17 cellular contexts compared by ENCODE assay signal in the genomic region with DNA sequence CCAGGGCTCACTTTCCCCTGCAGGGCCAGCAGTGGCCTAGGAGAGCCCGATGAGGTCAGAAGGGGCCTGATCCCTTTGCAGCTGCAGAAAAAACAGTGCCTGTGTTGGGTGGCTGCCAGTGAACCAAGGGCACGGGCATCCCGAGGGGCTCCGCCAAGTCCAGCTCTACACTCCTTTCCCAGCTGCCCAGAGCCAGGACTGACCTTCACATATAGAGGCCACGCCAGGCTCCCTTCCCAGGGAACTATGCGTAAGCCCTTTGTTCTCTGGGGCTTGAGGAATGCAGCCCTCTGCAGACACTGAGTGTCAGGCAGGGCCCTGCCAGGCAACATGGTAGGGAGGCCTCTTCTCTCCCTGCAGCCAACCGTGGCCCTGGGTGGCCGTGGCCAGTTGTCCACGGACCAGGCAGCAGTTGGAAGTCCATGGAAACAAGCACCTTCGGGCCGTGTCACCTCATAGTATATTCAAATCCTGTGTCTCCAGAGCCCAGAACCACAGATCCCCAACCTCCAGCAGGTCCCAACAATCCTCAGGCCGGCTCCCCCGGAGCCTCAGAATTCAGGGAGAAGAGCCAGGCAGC.
"Had no signal": no experiment of that assay in that cellular context is flagged by ENCODE, and none has a peak within 500 bp of the region (broad histone marks: within the 10 kb centered on the region; RNA-seq: fewer than 3 reads in every experiment).

No MANE protein-coding gene starts in this region.

- H3K36me3 Mint-ChIP-seq: activated naive CD8-positive, alpha-beta T cell treated with anti-CD3 and anti-CD28 coated beads, Interleukin-2, amount 10 ng/mL, durations not matched to agents 7 days and 5 days; natural killer cell; type B pancreatic cell had no signal

- ATAC-seq: effector memory CD8-positive, alpha-beta T cell; left lung; natural killer cell; psoas muscle; sciatic nerve had no signal

- DNase-seq: activated CD4-positive, alpha-beta T cell treated with anti-CD3 and anti-CD28 coated beads, Interleukin-2, amount 50 U/mL, for 1 hour; activated CD8-positive, alpha-beta memory T cell treated with anti-CD3 and anti-CD28 coated beads for 24 hours; activated naive CD4-positive, alpha-beta T cell; activated naive CD8-positive, alpha-beta T cell treated with anti-CD3 and anti-CD28 coated beads, Interleukin-2, amount 10 ng/mL, durations not matched to agents 7 days and 5 days; anterior cingulate cortex; effector memory CD8-positive, alpha-beta T cell; kidney; mesenchymal stem cell; natural killer cell; psoas muscle had no signal

- H3K4me3 Mint-ChIP-seq: activated naive CD8-positive, alpha-beta T cell treated with anti-CD3 and anti-CD28 coated beads, Interleukin-2, amount 10 ng/mL, durations not matched to agents 7 days and 5 days; dendritic cell treated with granulocyte-macrophage colony-stimulating factor and Interleukin-4, amounts not matched to agents 40 ng/mL and 50 ng/mL, for 4 days; effector memory CD8-positive, alpha-beta T cell; natural killer cell; stimulated activated naive CD8-positive, alpha-beta T cell treated with anti-CD3 and anti-CD28 coated beads, Interleukin-15, Interleukin-2, amounts not matched to agents 100 ng/mL and 50 ng/mL, for 24 hours; type B pancreatic cell had no signal

- H3K4me3 ChIP-seq: left lung, psoas muscle, suprapubic skin had no signal

- H3K9me3 ChIP-seq: left lung, psoas muscle, suprapubic skin had no signal

- H3K4me1 ChIP-seq: left lung, psoas muscle, suprapubic skin had no signal

- H3K27me3 Mint-ChIP-seq: activated naive CD8-positive, alpha-beta T cell treated with anti-CD3 and anti-CD28 coated beads, Interleukin-2, amount 10 ng/mL, durations not matched to agents 7 days and 5 days had no signal

- H3K4me1 Mint-ChIP-seq: activated naive CD8-positive, alpha-beta T cell treated with anti-CD3 and anti-CD28 coated beads, Interleukin-2, amount 10 ng/mL, durations not matched to agents 7 days and 5 days; natural killer cell had no signal

- H3K27ac Mint-ChIP-seq: activated naive CD8-positive, alpha-beta T cell treated with anti-CD3 and anti-CD28 coated beads, Interleukin-2, amount 10 ng/mL, durations not matched to agents 7 days and 5 days; dendritic cell treated with granulocyte-macrophage colony-stimulating factor and Interleukin-4, amounts not matched to agents 40 ng/mL and 50 ng/mL, for 4 days; effector memory CD8-positive, alpha-beta T cell; natural killer cell; stimulated activated naive CD8-positive, alpha-beta T cell treated with anti-CD3 and anti-CD28 coated beads, Interleukin-15, Interleukin-2, amounts not matched to agents 100 ng/mL and 50 ng/mL, for 24 hours; type B pancreatic cell had no signal

- H3K9me3 Mint-ChIP-seq: activated naive CD8-positive, alpha-beta T cell treated with anti-CD3 and anti-CD28 coated beads, Interleukin-2, amount 10 ng/mL, durations not matched to agents 7 days and 5 days; dendritic cell treated with granulocyte-macrophage colony-stimulating factor and Interleukin-4, amounts not matched to agents 40 ng/mL and 50 ng/mL, for 4 days; natural killer cell; type B pancreatic cell had no signal

- H3K36me3 ChIP-seq: left lung, suprapubic skin had no signal

- FAIRE-seq: frontal cortex, kidney had no signal

- H3K27ac ChIP-seq: left lung, psoas muscle, suprapubic skin had no signal
